ENCODE assay signal across 9 cellular contexts in genomic region chr11:67506426-67507032, GRCh38. TPM values are rescaled to one million over a fixed set of nuclear protein-coding genes. Genes with fewer than 3 reads are reported as not detected.
DNase-seq lines count a peak whose midpoint lies in the region; ATAC-seq and TF ChIP-seq lines count a peak whose summit lies in the region.
"Had no signal": no experiment of that assay in that cellular context is flagged by ENCODE, and none has a peak within 500 bp of the region (broad histone marks: within the 10 kb centered on the region; RNA-seq: fewer than 3 reads in every experiment).

No MANE protein-coding gene starts in this region.

- intact Hi-C loops in left ventricle myocardium inferior (cut with micrococcal nuclease) (loop anchor here (10.0 kb wide), 1 partner anchor 112 kb away; the partner anchor contains the start of gene RAD9A), cardiac septum (cut with DNase I) (loop anchor here (2.0 to 5.0 kb wide), 3 partner anchors 38 to 149 kb away; partner anchors contain the start of genes RAD9A and TMEM134), body of pancreas (cut with DNase I) (no loop called here), uterus (cut with DNase I; ENCODE audit: low total_unique reads) (loop anchor here (5.0 kb wide), 1 partner anchor 109 kb away; no protein-coding TSS in a partner anchor)

- H3K4me1 ChIP-seq in left ventricle myocardium inferior (peaks cover 58% of the 10 kb centered on the region), body of pancreas (peaks cover 50% of the 10 kb centered on the region), mucosa of stomach (ENCODE audit: control insufficient read depth, insufficient read depth, low read length) (peaks cover 40% of the 10 kb centered on the region), uterus (peaks cover 0 to 18% of the 10 kb centered on the region in 2 donors)

- no peak for ATAC-seq in body of pancreas
- no peak for ATAC-seq in GM18505 (IDR thresholded peaks at IDR 0.05; ENCODE audit: unreplicated experiment)
- ATAC-seq in GM21576 (IDR thresholded peaks at IDR 0.05; ENCODE audit: unreplicated experiment): no peak

- H3K4me3 ChIP-seq in left ventricle myocardium inferior (peak overlapping the region; percentile 97), body of pancreas (peak overlapping the region in 1 of 2 donors; percentile 25), mucosa of stomach (ENCODE audit: low read length) (no peak overlapping the region), uterus (no peak overlapping the region)

- 36 to 51% methylated on average over 5 to 16 of the region's 16 CpGs for WGBS in body of pancreas, 2 donors

- peak; percentile 33 for TF ChIP-seq CTCF in left ventricle myocardium inferior (IDR thresholded peaks at IDR 0.05; ENCODE audit: borderline replicate concordance)
- peak in 1 of 7 experiments; percentile 14 for TF ChIP-seq CTCF in body of pancreas (IDR thresholded peaks at IDR 0.05)
- TF ChIP-seq CTCF in uterus (IDR thresholded peaks at IDR 0.05): no peak

- H3K27me3 ChIP-seq in left ventricle myocardium inferior (ENCODE audit: low read depth) (no peaks in the 10 kb centered on the region), body of pancreas (no peaks in the 10 kb centered on the region), mucosa of stomach (ENCODE audit: control insufficient read depth, insufficient read depth, low read length) (no peaks in the 10 kb centered on the region), uterus (no peaks in the 10 kb centered on the region)

- no peak for TF ChIP-seq POLR2A in body of pancreas (IDR thresholded peaks at IDR 0.05)
- TF ChIP-seq POLR2A in uterus (IDR thresholded peaks at IDR 0.05): no peak
- no peak for TF ChIP-seq POLR2A in GM18505 (IDR thresholded peaks at IDR 0.05; ENCODE audit: borderline replicate concordance, extremely low read depth, insufficient read depth, insufficient read length)

- H3K36me3 ChIP-seq in left ventricle myocardium inferior (peaks cover 20% of the 10 kb centered on the region), body of pancreas (replicated peaks in 1 of 2; ENCODE audit: insufficient read depth in 1 of 2, low read depth in 2 of 2) (no peaks in the 10 kb centered on the region), mucosa of stomach (ENCODE audit: control insufficient read depth, insufficient read depth, low read length) (no peaks in the 10 kb centered on the region), uterus (no peaks in the 10 kb centered on the region)

- H3K27ac ChIP-seq in left ventricle myocardium inferior (replicated peaks): peak overlapping the region; percentile 100
- H3K27ac ChIP-seq in body of pancreas: peak overlapping the region; percentile 97 to 99 (median 98)
- H3K27ac ChIP-seq in uterus: peak overlapping the region; percentile 90 to 93

- peak overlapping the region; percentile 87 for H3K9ac ChIP-seq in mucosa of stomach (ENCODE audit: low read length)

- DNase-seq in left ventricle myocardium inferior: no peak
- no peak for DNase-seq in cardiac septum (ENCODE audit: low spot score)
- DNase-seq in body of pancreas: peak in 3 of 4 donors; percentile 33 to 43 (median 35)
- no peak for DNase-seq in uterus
- no peak for DNase-seq in AG08395 (ENCODE audit: low spot score)

- no peaks in the 10 kb centered on the region for H3K9me3 ChIP-seq in left ventricle myocardium inferior (replicated peaks)
- no peaks in the 10 kb centered on the region for H3K9me3 ChIP-seq in body of pancreas
- H3K9me3 ChIP-seq in mucosa of stomach (ENCODE audit: control insufficient read depth, low read length): no peaks in the 10 kb centered on the region
- no peaks in the 10 kb centered on the region for H3K9me3 ChIP-seq in uterus

RNA-seq across cellular contexts. Expression of gene PITPNM1, which starts 1.4 kb away (rescaled TPM):
- 36.6 TPM for total RNA-seq in left ventricle myocardium inferior
- 40.0 TPM for total RNA-seq in cardiac septum
- 10 to 100 TPM in 1 of 2 donors, 1 to 10 TPM in 1; 8.6 to 24.4 TPM for total RNA-seq in body of pancreas
- 10 to 100 TPM in 3 of 4 donors, 1 to 10 TPM in 1; 7.9 to 89.7 (median 15.2) TPM for total RNA-seq in uterus

RNA-seq across cellular contexts. Expression of gene CDK2AP2, which starts 1.4 kb away (rescaled TPM):
- 66.1 TPM for total RNA-seq in left ventricle myocardium inferior
- 72.9 TPM for total RNA-seq in cardiac septum
- 10 to 100 TPM; 56.7 to 59.4 TPM for total RNA-seq in body of pancreas
- 10 to 100 TPM in 1 of 4 donors, 1 to 10 TPM in 3; 2.1 to 28.7 (median 6.9) TPM for total RNA-seq in uterus

RNA-seq across cellular contexts. Expression of gene CABP2, which starts 16.7 kb away (rescaled TPM):
- total RNA-seq in left ventricle myocardium inferior (not detected), cardiac septum (not detected), body of pancreas (not detected), uterus (not detected)
- total RNA-seq: Daoy had no signal

RNA-seq across cellular contexts. Expression of gene AIP, which starts 23.7 kb away (rescaled TPM):
- total RNA-seq in left ventricle myocardium inferior (55.3 TPM), cardiac septum (43.6 TPM), body of pancreas (10 to 100 TPM; 21.4 to 39.7 TPM), uterus (100 to 1,000 TPM in 1 of 4 donors, 10 to 100 TPM in 3; 52.9 to 131 (median 85.5) TPM)

RNA-seq across cellular contexts. Expression of gene TMEM134, which starts 37.5 kb away (rescaled TPM):
- total RNA-seq in left ventricle myocardium inferior (87.5 TPM), cardiac septum (76.1 TPM), body of pancreas (100 to 1,000 TPM in 1 of 2 donors, 10 to 100 TPM in 1; 69.5 to 118 TPM), uterus (10 to 100 TPM in 3 of 4 donors, 1 to 10 TPM in 1; 6.9 to 59.5 (median 36.0) TPM)

Comparison
In these comparisons a context has a peak if more than half of its experiments do, and no peak if none do; other contexts are left out.
1. DNase-seq: peak in body of pancreas (3 of 4); none in left ventricle myocardium inferior (single experiment), cardiac septum (single experiment), uterus (0 of 2) and AG08395 (single experiment).
2. Peak in every context shown above with its lines, with median percentiles within 50 percentile points of each other: H3K27ac ChIP-seq.